21 cellular contexts compared by ENCODE assay signal in genomic region chr3:80439490-80439889, GRCh38.
A peak's percentile ranks its signal among the peaks of the same experiment; 100 is the strongest.
DNase-seq lines count a peak whose midpoint lies in the region; ATAC-seq and TF ChIP-seq lines count a peak whose summit lies in the region.
"Had no signal": no experiment of that assay in that cellular context is flagged by ENCODE, and none has a peak within 500 bp of the region (broad histone marks: within the 10 kb centered on the region; RNA-seq: fewer than 3 reads in every experiment).

No MANE protein-coding gene starts in this region.

- H3K9me2 ChIP-seq in SK-N-SH: no peaks in the 10 kb centered on the region

- H3K27ac ChIP-seq in SK-N-SH (ENCODE audit: low read depth in 2 of 2, low read length in 1 of 2): no peak overlapping the region
- H3K27ac ChIP-seq: RWPE1, SJSA1 had no signal

- WGBS in SK-N-SH (ENCODE audit: low lambda C conversion rate): 39% methylated on average over 4 of the region's 4 CpGs

- TF ChIP-seq EP300 in SK-N-SH (IDR thresholded peaks at IDR 0.05; ENCODE audit: borderline replicate concordance in 1 of 2, low read depth in 1 of 2, low read length in 1 of 2): peak in 1 of 2 experiments; percentile 50; a peak in 1 of 4 replicates

- no peak overlapping the region for H3K4me2 ChIP-seq in SK-N-SH

- no peaks in the 10 kb centered on the region for H3K27me3 ChIP-seq in SK-N-SH (ENCODE audit: insufficient read depth)
- H3K27me3 ChIP-seq: SJSA1 had no signal

- no peaks in the 10 kb centered on the region for H3K36me3 ChIP-seq in SK-N-SH (replicated peaks in 1 of 2; ENCODE audit: control insufficient read depth in 1 of 2, insufficient read depth in 2 of 2, low read length in 1 of 2)
- H3K36me3 ChIP-seq: SJSA1 had no signal

- H3F3A ChIP-seq in SK-N-SH (replicated peaks; ENCODE audit: insufficient read depth): no peaks in the 10 kb centered on the region

- no peak for TF ChIP-seq CTCF in SK-N-SH (IDR thresholded peaks at IDR 0.05)

- H3K9me3 ChIP-seq in SK-N-SH: no peaks in the 10 kb centered on the region
- H3K9me3 ChIP-seq: SJSA1 had no signal

- no peaks in the 10 kb centered on the region for H3K79me2 ChIP-seq in SK-N-SH (ENCODE audit: insufficient read depth)

- H4K20me1 ChIP-seq in SK-N-SH (ENCODE audit: insufficient read depth): no peaks in the 10 kb centered on the region

- POLR2A ChIA-PET in SK-N-SH (lab: Yijun Ruan, JAX): no interaction called here

- peak; percentile 10 for DNase-seq in SK-N-SH
- peak; percentile 37 for DNase-seq in NCI-H2107 (lab: John Stamatoyannopoulos, UW)
- DNase-seq in SK-N-DZ (ENCODE audit: low spot score): peak; percentile 92
- DNase-seq in retina: peak; percentile 57
- no peak for DNase-seq in HuH-7.5 (ENCODE audit: low spot score)
- DNase-seq in NOMO-1 treated with DMSO at 0.1 percent for 48 hours (lab: John Stamatoyannopoulos, UW; ENCODE audit: unreplicated experiment): no peak
- DNase-seq: Calu3; CD4-positive, CD25-positive, alpha-beta regulatory T cell; DND-41; GF-D8; GOT3; NCI-H1092; NCI-H1694; NCI-H524 treated with DMSO at 0.1 percent for 48 hours; PC-3; T-cell; T-helper 9 cell had no signal

- no peak overlapping the region for H3K4me3 ChIP-seq in SK-N-SH (ENCODE audit: low read depth in 2 of 2, low read length in 1 of 2)
- H3K4me3 ChIP-seq: SJSA1 had no signal

- H3K9ac ChIP-seq in SK-N-SH: no peak overlapping the region

- no peak overlapping the region for H2AFZ ChIP-seq in SK-N-SH (ENCODE audit: low read depth)

- peaks cover 0 to 2% of the 10 kb centered on the region in 2 experiments; a peak in 2 of 4 replicates for H3K4me1 ChIP-seq in SK-N-SH (ENCODE audit: control insufficient read depth in 1 of 2, insufficient read depth in 2 of 2, low read depth in 1 of 2, low read length in 1 of 2)
- H3K4me1 ChIP-seq: SJSA1 had no signal

- CTCF ChIA-PET in SK-N-SH (lab: Yijun Ruan, JAX): no interaction called here

- ATAC-seq in SK-N-SH treated with all-trans-retinoic acid at 6 μM for 48 hours: no peak
- no peak for ATAC-seq in GM19397 (IDR thresholded peaks at IDR 0.05; ENCODE audit: unreplicated experiment)
- ATAC-seq: PC-3, T-cell had no signal

- peak; percentile 54 for TF ChIP-seq RAD21 in SK-N-SH (IDR thresholded peaks at IDR 0.05; ENCODE audit: low read length)

TF ChIP-seq in SK-N-SH, 30 proteins besides CTCF, POLR2A, EP300 and RAD21 (continues in another document):
- TF ChIP-seq EZH2phosphoT487 (IDR thresholded peaks at IDR 0.05; ENCODE audit: borderline replicate concordance, low read depth) (no peak), FOSL2 (IDR thresholded peaks at IDR 0.05; ENCODE audit: borderline replicate concordance, low read depth) (no peak), MXI1 (IDR thresholded peaks at IDR 0.05; ENCODE audit: low read depth, low read length) (peak; percentile 72; the same call in 1 of the 2 replicates), RFX5 (IDR thresholded peaks at IDR 0.05; ENCODE audit: low read length) (no peak), MAX (IDR thresholded peaks at IDR 0.05; ENCODE audit: low read depth) (no peak), JUND (IDR thresholded peaks at IDR 0.05) (no peak), USF1 (IDR thresholded peaks at IDR 0.05; ENCODE audit: borderline replicate concordance, low read depth) (no peak), MEF2A (IDR thresholded peaks at IDR 0.05; ENCODE audit: borderline replicate concordance, low read depth) (no peak), CHD2 (IDR thresholded peaks at IDR 0.05; ENCODE audit: low read length, partially characterized antibody) (peak; percentile 28), TCF12 (IDR thresholded peaks at IDR 0.05) (no peak), ZBTB33 (IDR thresholded peaks at IDR 0.05; ENCODE audit: borderline replicate concordance, low read depth) (no peak), YY1 (IDR thresholded peaks at IDR 0.05; ENCODE audit: low read depth) (no peak), GATA2 (CRISPR knock-in tag; IDR thresholded peaks at IDR 0.05) (peak; percentile 53)

TF ChIP-seq in SK-N-SH treated with all-trans-retinoic acid at 6 μM for 48 hours, 23 proteins besides CTCF, POLR2A, EP300 and RAD21 (continues in another document):
- TF ChIP-seq ZNF565 (CRISPR knock-in tag; conservative IDR thresholded peaks at IDR 0.05; ENCODE audit: low read depth): no peak
- no peak for TF ChIP-seq ESRRG (CRISPR knock-in tag; IDR thresholded peaks at IDR 0.05)
- TF ChIP-seq GLIS3 (CRISPR knock-in tag; IDR thresholded peaks at IDR 0.05): no peak
- no peak for TF ChIP-seq ZC3H10 (CRISPR knock-in tag; IDR thresholded peaks at IDR 0.05)
- TF ChIP-seq CSDC2 (CRISPR knock-in tag; IDR thresholded peaks at IDR 0.05): no peak
- TF ChIP-seq PPARA (CRISPR knock-in tag; IDR thresholded peaks at IDR 0.05; ENCODE audit: borderline replicate concordance): no peak
- TF ChIP-seq ZFP3 (CRISPR knock-in tag; IDR thresholded peaks at IDR 0.05): no peak
- no peak for TF ChIP-seq TOX (CRISPR knock-in tag; IDR thresholded peaks at IDR 0.05; ENCODE audit: borderline replicate concordance)
- TF ChIP-seq CSRNP3 (CRISPR knock-in tag; IDR thresholded peaks at IDR 0.05): no peak
- TF ChIP-seq POU6F1 (CRISPR knock-in tag; IDR thresholded peaks at IDR 0.05; ENCODE audit: borderline replicate concordance, low read depth): no peak
- no peak for TF ChIP-seq PATZ1 (CRISPR knock-in tag; IDR thresholded peaks at IDR 0.05; ENCODE audit: borderline replicate concordance)
- TF ChIP-seq ISL1 (CRISPR knock-in tag; IDR thresholded peaks at IDR 0.05): no peak
- TF ChIP-seq SNAI2 (CRISPR knock-in tag; IDR thresholded peaks at IDR 0.05): no peak
- TF ChIP-seq ARNTL (CRISPR knock-in tag; IDR thresholded peaks at IDR 0.05; ENCODE audit: borderline replicate concordance, low read depth): no peak
- TF ChIP-seq TCF4 (CRISPR knock-in tag; IDR thresholded peaks at IDR 0.05; ENCODE audit: borderline replicate concordance): no peak
- TF ChIP-seq CREB5 (CRISPR knock-in tag; IDR thresholded peaks at IDR 0.05; ENCODE audit: low read depth): no peak

Comparison
In these comparisons a context has a peak if more than half of its experiments do, and no peak if none do; other contexts are left out.
1. DNase-seq: peak in SK-N-SH (single experiment), NCI-H2107 (single experiment), SK-N-DZ (single experiment) and retina (single experiment); none in HuH-7.5 (single experiment) and NOMO-1 treated with DMSO at 0.1 percent for 48 hours (single experiment).